8 cellular contexts compared by ENCODE assay signal in genomic region chr20:63309261-63310071, GRCh38. TPM values are rescaled to one million over a fixed set of nuclear protein-coding genes. Genes with fewer than 3 reads are reported as not detected.
DNase-seq lines count a peak whose midpoint lies in the region; ATAC-seq and TF ChIP-seq lines count a peak whose summit lies in the region.

No MANE protein-coding gene starts in this region.

- no peak for TF ChIP-seq POLR2A in thyroid gland (IDR thresholded peaks at IDR 0.05)

- H3K4me1 ChIP-seq in thyroid gland, result no peaks in the 10 kb centered on the region

- H3K9me3 ChIP-seq in thyroid gland, result no peaks in the 10 kb centered on the region

- H3K36me3 ChIP-seq in thyroid gland, result no peaks in the 10 kb centered on the region

- peaks cover 6% of the 10 kb centered on the region for H3K27me3 ChIP-seq in thyroid gland

- 21 to 28% methylated on average over 10 to 16 of the region's 35 CpGs for WGBS in thyroid gland, 2 donors

- DNase-seq in Daoy (ENCODE audit: low read depth), result peak; percentile 62
- peak; percentile 30 for DNase-seq in NCI-H460 (ENCODE audit: extremely low read depth, low read depth)
- DNase-seq in astrocyte of the hippocampus (ENCODE audit: low read depth, low spot score), result peak; percentile 62
- DNase-seq in iris pigment epithelial cell (ENCODE audit: low read depth), result peak; percentile 23
- DNase-seq in thyroid gland, result peak; percentile 50 to 52

- no peak overlapping the region for H3K4me3 ChIP-seq in thyroid gland (replicated peaks in 1 of 3)

- TF ChIP-seq CTCF in 22Rv1 (IDR thresholded peaks at IDR 0.05), result peak; percentile 90
- TF ChIP-seq CTCF in thyroid gland (IDR thresholded peaks at IDR 0.05), result peak; percentile 72 to 91 (median 85)

- H3K27ac ChIP-seq in 22Rv1, result no peak overlapping the region
- H3K27ac ChIP-seq in thyroid gland, result no peak overlapping the region

- ATAC-seq in HG03097 (IDR thresholded peaks at IDR 0.05; ENCODE audit: low FRiP score, unreplicated experiment) (no peak), HG03175 (IDR thresholded peaks at IDR 0.05; ENCODE audit: unreplicated experiment) (no peak)

- intact Hi-C loops in thyroid gland (cut with DNase I), result loop anchor here (2.0 kb wide), 1 partner anchor 71 kb away; no protein-coding TSS in a partner anchor

RNA-seq across cellular contexts. Expression of gene COL20A1, which starts 16.5 kb away (rescaled TPM):
- 0.97 and 1.3 TPM in 2 replicates for total RNA-seq in Daoy (2014; rRNA removed; shearing (Covaris generic))
- 0.06 and 0.10 TPM in 2 replicates for total RNA-seq in NCI-H460 (2014; rRNA removed; shearing (Covaris generic))
- 0.31 TPM in 1 of 2 replicates, not detected in the other for polyA plus RNA-seq in NCI-H460 (2014; cell fraction: nucleus; rRNA removed)
- total RNA-seq in thyroid gland, result under 1 TPM in 1 of 4 donors, not detected in 3; 0.13 TPM

RNA-seq across cellular contexts. Expression of gene ARFGAP1, which starts 36.9 kb away (rescaled TPM):
- total RNA-seq in Daoy (2014; rRNA removed; shearing (Covaris generic)), result 79.6 and 85.6 TPM in 2 replicates
- 32.3 and 37.4 TPM in 2 replicates for total RNA-seq in NCI-H460 (2014; rRNA removed; shearing (Covaris generic))
- polyA plus RNA-seq in NCI-H460 (2014; cell fraction: nucleus; rRNA removed), result 436 and 533 TPM in 2 replicates
- 10 to 100 TPM; 70.7 to 75.7 (median 72.7) TPM for total RNA-seq in thyroid gland

RNA-seq across cellular contexts. Expression of gene CHRNA4, which starts 51.7 kb away (rescaled TPM):
- not detected in 2 replicates for total RNA-seq in Daoy (2014; rRNA removed; shearing (Covaris generic))
- total RNA-seq in NCI-H460 (2014; rRNA removed; shearing (Covaris generic)), result 0.84 TPM in 1 of 2 replicates, not detected in the other
- not detected in 2 replicates for polyA plus RNA-seq in NCI-H460 (2014; cell fraction: nucleus; rRNA removed)
- total RNA-seq in thyroid gland, result 1 to 10 TPM in 3 of 4 donors, under 1 TPM in 1; 0.54 to 6.3 (median 1.9) TPM

RNA-seq across cellular contexts. Expression of gene NKAIN4, which starts 55.2 kb away (rescaled TPM):
- 10.6 and 12.9 TPM in 2 replicates for total RNA-seq in Daoy (2014; rRNA removed; shearing (Covaris generic))
- not detected in 2 replicates for total RNA-seq in NCI-H460 (2014; rRNA removed; shearing (Covaris generic))
- polyA plus RNA-seq in NCI-H460 (2014; cell fraction: nucleus; rRNA removed), result not detected in 2 replicates
- total RNA-seq in thyroid gland, result 1 to 10 TPM in 1 of 4 donors, under 1 TPM in 2, not detected in 1; 0.45 to 5.5 (median 0.67) TPM
